Comparison of ENCODE assay signal across 17 cellular contexts in the genomic region with DNA sequence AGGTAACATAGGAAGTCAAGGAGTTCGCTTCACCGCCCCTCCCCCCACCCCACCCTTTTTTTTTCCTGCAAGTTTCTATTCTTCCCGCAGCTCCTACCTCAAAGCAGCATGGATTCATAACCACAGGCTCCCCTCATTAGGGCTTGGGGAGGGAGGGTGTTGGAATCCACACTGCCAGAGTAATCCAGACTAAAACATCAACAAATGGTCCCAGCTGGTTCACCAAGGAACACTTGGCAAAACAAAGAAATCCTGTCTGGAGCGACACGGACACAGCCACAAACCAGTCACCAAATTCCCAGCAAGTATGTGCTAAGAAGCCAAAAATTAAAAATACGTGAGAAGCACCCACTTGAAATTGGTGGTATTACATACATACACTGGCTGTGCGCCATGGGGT.
DNase-seq lines count a peak whose midpoint lies in the region; ATAC-seq and TF ChIP-seq lines count a peak whose summit lies in the region.
"Had no signal": no experiment of that assay in that cellular context is flagged by ENCODE, and none has a peak within 500 bp of the region (broad histone marks: within the 10 kb centered on the region; RNA-seq: fewer than 3 reads in every experiment).

No MANE protein-coding gene starts in this region.

- no peak overlapping the region for H3K4me2 ChIP-seq in neuronal stem cell (ENCODE audit: insufficient read depth, low read length, poor library complexity, severe bottlenecking)

- H3K4me3 ChIP-seq in neuronal stem cell (ENCODE audit: low read length in 2 of 2) (no peak overlapping the region), vagina (no peak overlapping the region)
- H3K4me3 ChIP-seq: dorsolateral prefrontal cortex had no signal

- peak overlapping the region; percentile 27 for H2AFZ ChIP-seq in neuronal stem cell (ENCODE audit: low read length)

- ATAC-seq in WTC11 (peak; percentile 15; the same call in 1 of the 2 replicates), foreskin keratinocyte (no peak), HG02571 (IDR thresholded peaks at IDR 0.05; ENCODE audit: unreplicated experiment) (no peak)
- ATAC-seq: activated CD8-positive, alpha-beta memory T cell treated with anti-CD3 and anti-CD28 coated beads, Interleukin-2, amount 10 ng/mL, durations not matched to agents 7 days and 5 days; natural killer cell had no signal

- H3K18ac ChIP-seq in neuronal stem cell (ENCODE audit: low read length) = no peak overlapping the region

- WGBS in neuronal stem cell (ENCODE audit: extremely low coverage in 2 of 2, insufficient read length in 2 of 2, insufficient replicate concordance in 1 of 2), 2 donors = no CpG with 5 or more reads among the region's 7 CpGs

- POLR2A ChIA-PET in WTC11 (lab: Charles Lee) = interaction anchor here (0.6 kb wide), 1 partner anchor 13 kb away, joined by 5 read pairs; no protein-coding TSS in a partner anchor

- H3K23ac ChIP-seq in neuronal stem cell (ENCODE audit: low read depth, low read length, poor library complexity) = no peak overlapping the region

- no peaks in the 10 kb centered on the region for H3K27me3 Mint-ChIP-seq in WTC11 (ENCODE audit: low read depth)
- H3K27me3 Mint-ChIP-seq: activated CD8-positive, alpha-beta memory T cell treated with anti-CD3 and anti-CD28 coated beads, Interleukin-2, amount 10 ng/mL, durations not matched to agents 7 days and 5 days had no signal

- H3K36me3 ChIP-seq in neuronal stem cell (replicated peaks in 1 of 2; ENCODE audit: control insufficient read depth in 2 of 2, insufficient read depth in 2 of 2, low read length in 2 of 2) (no peaks in the 10 kb centered on the region), vagina (no peaks in the 10 kb centered on the region)

- H3K27ac ChIP-seq in foreskin keratinocyte = peak overlapping the region; percentile 94
- no peak overlapping the region for H3K27ac ChIP-seq in neuronal stem cell (replicated peaks; ENCODE audit: low read length)
- peak overlapping the region; percentile 76 for H3K27ac ChIP-seq in vagina
- H3K27ac ChIP-seq: dorsolateral prefrontal cortex had no signal

- no peak for TF ChIP-seq CTCF in WTC11 (IDR thresholded peaks at IDR 0.05)
- TF ChIP-seq CTCF in foreskin keratinocyte (conservative IDR thresholded peaks at IDR 0.05) = no peak
- TF ChIP-seq CTCF in vagina (IDR thresholded peaks at IDR 0.05) = no peak

- no peak overlapping the region for H2BK12ac ChIP-seq in neuronal stem cell (ENCODE audit: low read length)

- no peak overlapping the region for H3K4me3 Mint-ChIP-seq in WTC11
- H3K4me3 Mint-ChIP-seq: activated CD8-positive, alpha-beta memory T cell treated with anti-CD3 and anti-CD28 coated beads, Interleukin-2, amount 10 ng/mL, durations not matched to agents 7 days and 5 days; natural killer cell; T-helper 2 cell treated with Interferon-gamma antibody and Interleukin-4, amounts not matched to agents 5 μg/mL and 100 μg/mL, for 36 hours had no signal

- H3K4me1 Mint-ChIP-seq in WTC11 = peaks cover 20% of the 10 kb centered on the region

- intact Hi-C loops in vagina (cut with DNase I) = no loop called here

- H3K4me1 ChIP-seq in foreskin keratinocyte = peaks cover 28% of the 10 kb centered on the region
- H3K4me1 ChIP-seq in neuronal stem cell (ENCODE audit: control insufficient read depth in 2 of 2, insufficient read depth in 1 of 2, low read depth in 1 of 2, low read length in 2 of 2) = peaks cover 19 to 44% of the 10 kb centered on the region in 2 donors
- peaks cover 18% of the 10 kb centered on the region for H3K4me1 ChIP-seq in vagina

- H3K36me3 Mint-ChIP-seq in WTC11 = no peaks in the 10 kb centered on the region
- H3K36me3 Mint-ChIP-seq: activated CD8-positive, alpha-beta memory T cell treated with anti-CD3 and anti-CD28 coated beads, Interleukin-2, amount 10 ng/mL, durations not matched to agents 7 days and 5 days; natural killer cell had no signal

- no peaks in the 10 kb centered on the region for H3K79me1 ChIP-seq in neuronal stem cell (ENCODE audit: low read depth, low read length)

- CTCF ChIA-PET in WTC11 (lab: Charles Lee) = no interaction called here

- H3K9me3 Mint-ChIP-seq in WTC11 = no peaks in the 10 kb centered on the region
- H3K9me3 Mint-ChIP-seq: CD14-positive monocyte; natural killer cell; T-helper 2 cell treated with Interferon-gamma antibody and Interleukin-4, amounts not matched to agents 5 μg/mL and 100 μg/mL, for 36 hours had no signal

- H2BK5ac ChIP-seq in neuronal stem cell (ENCODE audit: low read length) = no peak overlapping the region

- no peak overlapping the region for H3K4ac ChIP-seq in neuronal stem cell (ENCODE audit: low read length)

- no peak overlapping the region for H3K9ac ChIP-seq in neuronal stem cell (ENCODE audit: low read depth, low read length, poor library complexity)

- no peak overlapping the region for H4K8ac ChIP-seq in neuronal stem cell (ENCODE audit: low read depth, low read length)

- H2BK120ac ChIP-seq in neuronal stem cell (ENCODE audit: low read depth, low read length) = no peak overlapping the region

- DNase-seq in WTC11 (ENCODE audit: low spot score) = no peak
- DNase-seq in foreskin keratinocyte = no peak
- no peak for DNase-seq in neuronal stem cell (ENCODE audit: low spot score)
- DNase-seq in vagina (ENCODE audit: extremely low spot score in 2 of 2) = peak in 1 of 2 donors; percentile 79
- DNase-seq in activated T-cell treated with anti-CD3 and anti-CD28 coated beads, Interleukin-2, amount 50 U/mL, for 1 hour = no peak
- DNase-seq in OCI-M2 (lab: John Stamatoyannopoulos, UW; ENCODE audit: unreplicated experiment) = no peak
- DNase-seq: activated CD4-positive, CD25-positive, alpha-beta regulatory T cell treated with anti-CD3 and anti-CD28 coated beads, Interleukin-2, amount 50 U/mL, for 72 hours; activated CD8-positive, alpha-beta memory T cell treated with anti-CD3 and anti-CD28 coated beads, Interleukin-2, amount 10 ng/mL, durations not matched to agents 7 days and 5 days; activated gamma-delta T cell treated with Interleukin-2 at 50 U/mL for 16 hours; anterior cingulate cortex; dorsolateral prefrontal cortex; natural killer cell; retina; SIG-M5 had no signal

- no peak overlapping the region for H4K91ac ChIP-seq in neuronal stem cell (ENCODE audit: low read depth, low read length, poor library complexity)

- no peak for TF ChIP-seq POLR2A in vagina (IDR thresholded peaks at IDR 0.05)

- no peak overlapping the region for H2AK5ac ChIP-seq in neuronal stem cell (ENCODE audit: low read depth, low read length)

- no peak overlapping the region for H2BK15ac ChIP-seq in neuronal stem cell (ENCODE audit: low read length)

- H3K9me3 ChIP-seq in neuronal stem cell (replicated peaks in 1 of 2; ENCODE audit: control insufficient read depth in 2 of 2, insufficient read depth in 1 of 2, low read depth in 1 of 2, low read length in 2 of 2) (no peaks in the 10 kb centered on the region), vagina (no peaks in the 10 kb centered on the region)

- H3K27ac Mint-ChIP-seq in WTC11 = no peak overlapping the region
- H3K27ac Mint-ChIP-seq: activated CD8-positive, alpha-beta memory T cell treated with anti-CD3 and anti-CD28 coated beads, Interleukin-2, amount 10 ng/mL, durations not matched to agents 7 days and 5 days; natural killer cell; T-helper 2 cell treated with Interferon-gamma antibody and Interleukin-4, amounts not matched to agents 5 μg/mL and 100 μg/mL, for 36 hours had no signal

- H3K14ac ChIP-seq in neuronal stem cell (ENCODE audit: low read length) = no peak overlapping the region

- H3K27me3 ChIP-seq in foreskin keratinocyte = no peaks in the 10 kb centered on the region
- H3K27me3 ChIP-seq in neuronal stem cell (ENCODE audit: control insufficient read depth in 3 of 3, insufficient read depth in 3 of 3, low read depth in 1 of 3, low read length in 3 of 3) = no peaks in the 10 kb centered on the region
- no peaks in the 10 kb centered on the region for H3K27me3 ChIP-seq in vagina
- H3K27me3 ChIP-seq: dorsolateral prefrontal cortex had no signal

TF ChIP-seq in WTC11, 78 proteins besides CTCF, POLR2A, EP300 and RAD21:
- no peak for TF ChIP-seq NFYB (CRISPR knock-in tag; conservative IDR thresholded peaks at IDR 0.05; ENCODE audit: low read depth)
- TF ChIP-seq, protein P1, sequence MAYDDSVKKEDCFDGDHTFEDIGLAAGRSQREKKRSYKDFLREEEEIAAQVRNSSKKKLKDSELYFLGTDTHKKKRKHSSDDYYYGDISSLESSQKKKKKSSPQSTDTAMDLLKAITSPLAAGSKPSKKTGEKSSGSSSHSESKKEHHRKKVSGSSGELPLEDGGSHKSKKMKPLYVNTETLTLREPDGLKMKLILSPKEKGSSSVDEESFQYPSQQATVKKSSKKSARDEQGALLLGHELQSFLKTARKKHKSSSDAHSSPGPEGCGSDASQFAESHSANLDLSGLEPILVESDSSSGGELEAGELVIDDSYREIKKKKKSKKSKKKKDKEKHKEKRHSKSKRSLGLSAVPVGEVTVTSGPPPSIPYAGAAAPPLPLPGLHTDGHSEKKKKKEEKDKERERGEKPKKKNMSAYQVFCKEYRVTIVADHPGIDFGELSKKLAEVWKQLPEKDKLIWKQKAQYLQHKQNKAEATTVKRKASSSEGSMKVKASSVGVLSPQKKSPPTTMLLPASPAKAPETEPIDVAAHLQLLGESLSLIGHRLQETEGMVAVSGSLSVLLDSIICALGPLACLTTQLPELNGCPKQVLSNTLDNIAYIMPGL (CRISPR knock-in tag; IDR thresholded peaks at IDR 0.05) = no peak
